Comparison of ENCODE assay signal across 16 cellular contexts in genomic region chr1:245546875-245547274, GRCh38.
"Had no signal": no experiment of that assay in that cellular context is flagged by ENCODE, and none has a peak within 500 bp of the region (broad histone marks: within the 10 kb centered on the region; RNA-seq: fewer than 3 reads in every experiment).

No MANE protein-coding gene starts in this region.

- DNase-seq: activated B cell treated with CpG ODN at 0.5 μM for 24 hours; activated CD4-positive, alpha-beta T cell treated with anti-CD3 and anti-CD28 coated beads, Interleukin-2, amount 50 U/mL, for 1 hour; activated naive CD4-positive, alpha-beta T cell treated with Interleukin-2 at 50 U/mL for 16 hours; islet precursor cell; left lung; mammary epithelial cell; natural killer cell; posterior cingulate gyrus; retina; stimulated activated CD4-positive, alpha-beta T cell treated with anti-CD3 and anti-CD28 coated beads, Interleukin-12 subunit alpha, Interleukin-12 subunit beta, amount 100 ng/mL, for 4 hours; stimulated activated CD4-positive, alpha-beta T cell treated with anti-CD3 and anti-CD28 coated beads, Interleukin-2, amount 100 ng/mL, for 48 hours; stimulated activated naive B cell treated with anti-CD40 and anti-IgM and Interleukin-4, amounts not matched to agents 10 μg/mL and 1 μg/mL and 100 μg/mL, for 72 hours; T-helper 2 cell had no signal

- H3K27ac ChIP-seq: hepatocyte, left lung, upper lobe of left lung had no signal

- ATAC-seq: esophagus mucosa; left lung; natural killer cell; stimulated activated naive B cell treated with anti-CD40 and anti-IgM and Interleukin-4, amounts not matched to agents 10 μg/mL and 1 μg/mL and 100 μg/mL, for 72 hours had no signal

- H3K9me3 ChIP-seq: left lung, upper lobe of left lung had no signal

- H3K4me3 ChIP-seq: hepatocyte, left lung, upper lobe of left lung had no signal

- H3K36me3 ChIP-seq: left lung, upper lobe of left lung had no signal

- H3K27me3 ChIP-seq: hepatocyte, left lung, upper lobe of left lung had no signal

- H3K4me2 ChIP-seq: hepatocyte had no signal

- H3K4me1 ChIP-seq: left lung, upper lobe of left lung had no signal

- H2AFZ ChIP-seq: hepatocyte had no signal
